17 cellular contexts compared by ENCODE assay signal in the genomic region with DNA sequence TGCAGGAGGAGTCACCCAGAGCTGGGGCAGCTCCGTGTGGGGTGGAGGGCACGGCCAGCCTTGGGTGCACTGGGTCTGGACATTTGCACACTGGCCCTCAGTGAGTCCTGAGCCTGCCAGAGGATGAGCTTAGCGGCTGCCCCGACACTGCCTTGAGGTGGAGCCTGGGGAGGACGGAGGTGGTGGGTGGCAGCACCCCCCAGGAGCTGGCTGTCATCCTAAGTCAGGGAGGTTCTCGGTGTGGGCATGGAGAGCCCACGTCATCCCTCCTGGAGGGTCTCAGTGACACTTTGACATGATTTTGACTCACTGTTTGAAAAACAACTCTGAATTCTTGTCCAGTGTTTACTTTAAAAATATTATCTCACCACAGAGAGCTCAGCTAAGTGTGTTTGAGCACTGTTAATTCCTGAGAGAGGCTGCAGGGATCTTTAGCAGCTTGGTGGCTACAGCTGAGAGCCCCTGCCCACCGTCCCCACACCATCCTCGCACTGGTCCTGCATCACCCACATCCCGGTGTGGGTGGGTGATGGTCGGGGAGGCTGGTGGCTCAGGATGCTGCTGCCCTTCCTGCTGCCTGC.
DNase-seq lines count a peak whose midpoint lies in the region; ATAC-seq, FAIRE-seq and TF ChIP-seq lines count a peak whose summit lies in the region.
"Had no signal": no experiment of that assay in that cellular context is flagged by ENCODE, and none has a peak within 500 bp of the region (broad histone marks: within the 10 kb centered on the region; RNA-seq: fewer than 3 reads in every experiment).

No MANE protein-coding gene starts in this region.

- peaks cover 6% of the 10 kb centered on the region for H3K4me1 Mint-ChIP-seq in activated CD4-positive, alpha-beta T cell treated with anti-CD3 and anti-CD28 coated beads for 36 hours
- peaks cover 28% of the 10 kb centered on the region for H3K4me1 Mint-ChIP-seq in astrocyte (ENCODE audit: low read depth, unreplicated experiment)

- peak overlapping the region; percentile 63 for H3K9ac ChIP-seq in astrocyte (ENCODE audit: low read length)

- H3K4me3 Mint-ChIP-seq in activated CD4-positive, alpha-beta T cell treated with anti-CD3 and anti-CD28 coated beads for 36 hours, result no peak overlapping the region
- H3K4me3 Mint-ChIP-seq in astrocyte (ENCODE audit: unreplicated experiment), result no peak overlapping the region
- H3K4me3 Mint-ChIP-seq: T-helper 1 cell treated with Interleukin-12 subunit alpha and Interleukin-12 subunit beta and Interleukin-4 antibody, amounts not matched to agents 30 μg/mL and 1 μg/mL, for 36 hours had no signal

- peak; percentile 20 for FAIRE-seq in astrocyte (lab: Jason Lieb, UNC)
- FAIRE-seq: GM12878 had no signal

- no peak for ATAC-seq in activated CD4-positive, alpha-beta T cell treated with anti-CD3 and anti-CD28 coated beads for 36 hours
- ATAC-seq in GM18861 (IDR thresholded peaks at IDR 0.05; ENCODE audit: unreplicated experiment) (no peak), heart right ventricle (no peak)
- ATAC-seq: GM12878, right cardiac atrium had no signal

- TF ChIP-seq CTCF in astrocyte (IDR thresholded peaks at IDR 0.05; ENCODE audit: insufficient read depth, low read depth, low read length) (no peak), transverse colon (IDR thresholded peaks at IDR 0.05) (no peak), heart right ventricle (IDR thresholded peaks at IDR 0.05) (no peak)

- H4K20me1 ChIP-seq in astrocyte (ENCODE audit: insufficient read depth, low read length), result peaks cover 25% of the 10 kb centered on the region

- H3K4me2 ChIP-seq in astrocyte (ENCODE audit: low read length), result peak overlapping the region; percentile 64

- H3K27me3 Mint-ChIP-seq in activated CD4-positive, alpha-beta T cell treated with anti-CD3 and anti-CD28 coated beads for 36 hours, result no peaks in the 10 kb centered on the region
- H3K27me3 Mint-ChIP-seq in astrocyte (ENCODE audit: low read depth, unreplicated experiment), result no peaks in the 10 kb centered on the region

- H3K4me3 ChIP-seq in astrocyte (ENCODE audit: insufficient read depth, low read depth, low read length), result no peak overlapping the region
- no peak overlapping the region for H3K4me3 ChIP-seq in transverse colon
- H3K4me3 ChIP-seq in heart right ventricle, result no peak overlapping the region
- H3K4me3 ChIP-seq: GM12878 had no signal

- POLR2A ChIA-PET in activated CD4-positive, alpha-beta T cell treated with anti-CD3 and anti-CD28 coated beads for 36 hours (lab: Charles Lee), result no interaction called here

- no peaks in the 10 kb centered on the region for H3K9me3 ChIP-seq in astrocyte (ENCODE audit: insufficient read depth, low read depth, low read length)
- no peaks in the 10 kb centered on the region for H3K9me3 ChIP-seq in transverse colon
- no peaks in the 10 kb centered on the region for H3K9me3 ChIP-seq in heart right ventricle

- in situ Hi-C loops in transverse colon (cut with MboI; ENCODE audit: low pct_ligation_motif_present in 1 of 4, low pct_unique_long_range_greater_than_20kb in 1 of 4, low sequenced_read_pairs in 3 of 4), result no loop called here

- peak; percentile 2 for DNase-seq in activated CD4-positive, alpha-beta T cell treated with anti-CD3 and anti-CD28 coated beads for 36 hours
- no peak for DNase-seq in activated CD4-positive, alpha-beta T cell treated with anti-CD3 and anti-CD28 coated beads for 4 hours
- DNase-seq in astrocyte (ENCODE audit: low read depth) (peak; percentile 56), kidney glomerular epithelial cell (lab: John Stamatoyannopoulos, UW) (peak; percentile 65), transverse colon (no peak), heart right ventricle (no peak), SKM-1 (lab: John Stamatoyannopoulos, UW; ENCODE audit: unreplicated experiment) (no peak)
- DNase-seq: activated CD4-positive, alpha-beta T cell treated with anti-CD3 and anti-CD28 coated beads, Interleukin-2, amount 50 U/mL, for 4 hours; cerebellar nuclear complex; DMS53; H7; NCI-H1092 treated with DMSO at 0.1 percent for 48 hours; right cardiac atrium had no signal

- H3K27me3 ChIP-seq in astrocyte (ENCODE audit: insufficient read depth, low read length) (no peaks in the 10 kb centered on the region), transverse colon (no peaks in the 10 kb centered on the region), heart right ventricle (no peaks in the 10 kb centered on the region)

- no peak overlapping the region for H2AFZ ChIP-seq in astrocyte (ENCODE audit: low read depth, low read length)

- no peak overlapping the region for H3K27ac Mint-ChIP-seq in activated CD4-positive, alpha-beta T cell treated with anti-CD3 and anti-CD28 coated beads for 36 hours
- H3K27ac Mint-ChIP-seq in astrocyte (ENCODE audit: unreplicated experiment), result no peak overlapping the region
- H3K27ac Mint-ChIP-seq: T-helper 1 cell treated with Interleukin-12 subunit alpha and Interleukin-12 subunit beta and Interleukin-4 antibody, amounts not matched to agents 30 μg/mL and 1 μg/mL, for 36 hours had no signal

- TF ChIP-seq POLR2A in transverse colon (IDR thresholded peaks at IDR 0.05), result no peak

- peaks cover 22% of the 10 kb centered on the region for H3K4me1 ChIP-seq in astrocyte (ENCODE audit: insufficient read depth, low read length)
- H3K4me1 ChIP-seq in transverse colon, result peaks cover 7 to 22% (median 16%) of the 10 kb centered on the region in 4 donors
- no peaks in the 10 kb centered on the region for H3K4me1 ChIP-seq in heart right ventricle

- H3K27ac ChIP-seq in astrocyte (ENCODE audit: low read depth, low read length) (peak overlapping the region; percentile 48), transverse colon (peak overlapping the region; percentile 81 to 86 (median 82)), heart right ventricle (no peak overlapping the region)
- H3K27ac ChIP-seq: 22Rv1 had no signal

- CTCF ChIA-PET in activated CD4-positive, alpha-beta T cell treated with anti-CD3 and anti-CD28 coated beads for 36 hours (lab: Charles Lee), result no interaction called here

- H3K79me2 ChIP-seq in astrocyte (ENCODE audit: insufficient read depth, low read length), result no peaks in the 10 kb centered on the region

- intact Hi-C loops in activated CD4-positive, alpha-beta T cell treated with anti-CD3 and anti-CD28 coated beads for 36 hours (cut with DNase I, micrococcal nuclease), result no loop called here
- intact Hi-C loops in transverse colon (cut with DNase I; ENCODE audit: low total_unique reads) (no loop called here), heart right ventricle (cut with DNase I) (no loop called here)

- no peaks in the 10 kb centered on the region for H3K9me3 Mint-ChIP-seq in activated CD4-positive, alpha-beta T cell treated with anti-CD3 and anti-CD28 coated beads for 36 hours (ENCODE audit: low read depth)
- H3K9me3 Mint-ChIP-seq in astrocyte (ENCODE audit: unreplicated experiment), result no peaks in the 10 kb centered on the region
- H3K9me3 Mint-ChIP-seq: T-helper 1 cell treated with Interleukin-12 subunit alpha and Interleukin-12 subunit beta and Interleukin-4 antibody, amounts not matched to agents 30 μg/mL and 1 μg/mL, for 36 hours had no signal

- H3K36me3 ChIP-seq in astrocyte (ENCODE audit: insufficient read depth, low read length), result no peaks in the 10 kb centered on the region
- no peaks in the 10 kb centered on the region for H3K36me3 ChIP-seq in transverse colon
- peaks cover 0 to 46% (median 3%) of the 10 kb centered on the region in 9 donors for H3K36me3 ChIP-seq in heart right ventricle

- no peak for TF ChIP-seq EP300 in transverse colon (IDR thresholded peaks at IDR 0.05; ENCODE audit: low read depth)

- H3K36me3 Mint-ChIP-seq in activated CD4-positive, alpha-beta T cell treated with anti-CD3 and anti-CD28 coated beads for 36 hours (ENCODE audit: low read depth), result peaks cover 15% of the 10 kb centered on the region
- H3K36me3 Mint-ChIP-seq in astrocyte (ENCODE audit: low read depth, unreplicated experiment), result peaks cover 20% of the 10 kb centered on the region

- 57% methylated on average over 11 of the region's 11 CpGs; no CpG with 5 or more reads in 1 of the 2 donors for WGBS in transverse colon (ENCODE audit: low coverage in 1 of 2), 2 donors
- 82 to 88% methylated on average over 11 of the region's 11 CpGs for WGBS in heart right ventricle, 2 donors

Comparison
In these comparisons a context has a peak if more than half of its experiments do, and no peak if none do; other contexts are left out.
1. DNase-seq: peak in activated CD4-positive, alpha-beta T cell treated with anti-CD3 and anti-CD28 coated beads for 36 hours (single experiment), astrocyte (single experiment) and kidney glomerular epithelial cell (single experiment); none in activated CD4-positive, alpha-beta T cell treated with anti-CD3 and anti-CD28 coated beads for 4 hours (0 of 2), transverse colon (single experiment), heart right ventricle (0 of 2) and SKM-1 (single experiment).
2. H3K27ac ChIP-seq: peak in astrocyte (single experiment) and transverse colon (4 of 4); none in heart right ventricle (0 of 10).